In the genomic region with DNA sequence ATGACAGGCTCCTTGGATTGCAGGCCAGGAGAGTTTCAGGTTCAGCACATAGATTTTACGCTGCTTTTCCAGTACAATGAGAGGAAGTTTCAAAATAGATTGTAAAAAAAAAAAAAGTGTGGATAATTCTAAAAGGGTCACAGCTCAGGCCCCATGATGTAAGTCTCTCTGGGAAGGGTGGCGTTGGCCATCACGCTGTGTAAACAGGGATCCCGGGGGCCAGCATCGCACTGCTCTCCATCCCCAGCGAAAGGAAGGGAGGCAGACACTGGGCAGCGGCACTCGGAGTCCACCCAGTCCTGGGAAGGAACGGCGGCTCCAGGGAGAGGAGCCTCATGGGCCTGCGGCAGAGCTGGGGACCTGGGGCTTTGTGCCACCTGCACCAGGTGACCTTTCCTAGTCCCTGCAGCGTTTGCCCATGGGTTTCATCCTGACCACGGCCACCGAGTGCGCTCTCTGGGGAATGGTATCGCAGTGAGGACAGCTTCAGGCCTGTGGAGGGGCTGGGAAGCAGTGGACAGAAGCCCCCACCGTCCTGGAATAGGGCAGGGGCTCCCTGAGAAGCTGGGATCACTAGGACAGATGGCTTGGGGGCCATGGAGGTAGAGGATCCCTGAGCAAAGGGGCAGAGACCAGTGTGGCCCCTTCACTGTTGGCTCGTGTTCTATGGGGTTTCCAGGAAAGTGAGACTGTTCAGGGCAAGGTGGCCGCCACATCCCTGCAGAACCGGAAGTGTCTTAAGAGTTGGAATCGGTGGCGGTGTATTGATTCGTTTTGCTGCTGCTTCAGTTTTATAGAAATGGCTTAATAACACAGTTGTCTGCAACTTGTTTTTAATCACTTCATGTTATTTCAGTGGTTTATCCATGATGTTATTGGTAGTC, we compare ENCODE assay signal across 1 cellular context.
A peak's percentile ranks its signal among the peaks of the same experiment; 100 is the strongest.
TF ChIP-seq lines count a peak whose summit lies in the region.

No MANE protein-coding gene starts in this region.

TF ChIP-seq in HepG2, 621 proteins besides CTCF, POLR2A, EP300 and RAD21:
- TF ChIP-seq, protein P1, sequence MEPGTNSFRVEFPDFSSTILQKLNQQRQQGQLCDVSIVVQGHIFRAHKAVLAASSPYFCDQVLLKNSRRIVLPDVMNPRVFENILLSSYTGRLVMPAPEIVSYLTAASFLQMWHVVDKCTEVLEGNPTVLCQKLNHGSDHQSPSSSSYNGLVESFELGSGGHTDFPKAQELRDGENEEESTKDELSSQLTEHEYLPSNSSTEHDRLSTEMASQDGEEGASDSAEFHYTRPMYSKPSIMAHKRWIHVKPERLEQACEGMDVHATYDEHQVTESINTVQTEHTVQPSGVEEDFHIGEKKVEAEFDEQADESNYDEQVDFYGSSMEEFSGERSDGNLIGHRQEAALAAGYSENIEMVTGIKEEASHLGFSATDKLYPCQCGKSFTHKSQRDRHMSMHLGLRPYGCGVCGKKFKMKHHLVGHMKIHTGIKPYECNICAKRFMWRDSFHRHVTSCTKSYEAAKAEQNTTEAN (CRISPR knock-in tag; conservative IDR thresholded peaks at IDR 0.05), result no peak
- peak; percentile 50 for TF ChIP-seq ZBTB38 (CRISPR knock-in tag; IDR thresholded peaks at IDR 0.05)
